1 cellular context compared by ENCODE assay signal in the genomic region with DNA sequence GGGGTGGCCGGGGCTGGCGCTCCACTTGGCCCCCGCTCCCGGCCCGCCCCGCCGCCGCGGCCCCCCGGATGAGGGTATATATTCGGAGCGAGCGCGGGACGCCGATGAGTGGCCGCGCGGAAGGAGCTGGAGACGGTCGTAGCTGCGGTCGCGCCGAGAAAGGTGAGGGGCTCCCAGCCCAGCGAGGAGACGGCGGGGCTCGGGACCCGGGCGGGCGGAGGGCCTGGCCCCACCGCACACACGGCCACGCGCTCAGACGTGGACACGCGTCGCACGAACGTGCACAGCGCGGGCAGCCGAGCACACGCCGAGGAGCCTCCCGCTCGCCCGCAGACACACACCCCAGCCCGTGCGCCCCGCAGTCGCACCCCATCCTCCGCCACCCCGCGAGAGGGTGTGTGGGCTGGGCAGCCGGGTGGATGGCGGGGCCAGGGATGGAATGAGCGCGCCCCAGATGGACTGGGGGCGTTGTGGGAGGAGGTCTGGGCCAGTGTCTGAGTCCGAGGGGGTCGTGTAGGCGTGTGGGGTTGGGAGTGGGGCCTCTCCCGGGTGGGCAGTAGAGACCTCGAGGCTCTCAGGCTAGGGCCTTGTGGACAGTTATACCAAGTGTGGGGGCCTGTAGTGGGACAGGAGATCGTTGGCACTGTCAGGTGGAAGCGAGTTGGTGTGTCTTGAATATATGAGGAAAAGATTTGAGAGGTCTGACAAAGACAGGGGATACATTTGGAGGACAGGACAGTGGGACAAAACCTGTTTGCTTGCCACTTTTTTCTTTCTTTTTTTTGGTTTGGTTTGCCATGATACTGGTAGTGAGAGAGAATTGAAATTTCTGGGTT.
TF ChIP-seq lines count a peak whose summit lies in the region.

TSS of gene UAP1 (plus strand) at position 107 of the 836 bp plus-strand sequence. CDS start 4,347 bp downstream, outside the sequence.

TF ChIP-seq in HepG2, 621 proteins besides CTCF, POLR2A, EP300 and RAD21 (continued from another document and continues in another):
- TF ChIP-seq, protein P1, sequence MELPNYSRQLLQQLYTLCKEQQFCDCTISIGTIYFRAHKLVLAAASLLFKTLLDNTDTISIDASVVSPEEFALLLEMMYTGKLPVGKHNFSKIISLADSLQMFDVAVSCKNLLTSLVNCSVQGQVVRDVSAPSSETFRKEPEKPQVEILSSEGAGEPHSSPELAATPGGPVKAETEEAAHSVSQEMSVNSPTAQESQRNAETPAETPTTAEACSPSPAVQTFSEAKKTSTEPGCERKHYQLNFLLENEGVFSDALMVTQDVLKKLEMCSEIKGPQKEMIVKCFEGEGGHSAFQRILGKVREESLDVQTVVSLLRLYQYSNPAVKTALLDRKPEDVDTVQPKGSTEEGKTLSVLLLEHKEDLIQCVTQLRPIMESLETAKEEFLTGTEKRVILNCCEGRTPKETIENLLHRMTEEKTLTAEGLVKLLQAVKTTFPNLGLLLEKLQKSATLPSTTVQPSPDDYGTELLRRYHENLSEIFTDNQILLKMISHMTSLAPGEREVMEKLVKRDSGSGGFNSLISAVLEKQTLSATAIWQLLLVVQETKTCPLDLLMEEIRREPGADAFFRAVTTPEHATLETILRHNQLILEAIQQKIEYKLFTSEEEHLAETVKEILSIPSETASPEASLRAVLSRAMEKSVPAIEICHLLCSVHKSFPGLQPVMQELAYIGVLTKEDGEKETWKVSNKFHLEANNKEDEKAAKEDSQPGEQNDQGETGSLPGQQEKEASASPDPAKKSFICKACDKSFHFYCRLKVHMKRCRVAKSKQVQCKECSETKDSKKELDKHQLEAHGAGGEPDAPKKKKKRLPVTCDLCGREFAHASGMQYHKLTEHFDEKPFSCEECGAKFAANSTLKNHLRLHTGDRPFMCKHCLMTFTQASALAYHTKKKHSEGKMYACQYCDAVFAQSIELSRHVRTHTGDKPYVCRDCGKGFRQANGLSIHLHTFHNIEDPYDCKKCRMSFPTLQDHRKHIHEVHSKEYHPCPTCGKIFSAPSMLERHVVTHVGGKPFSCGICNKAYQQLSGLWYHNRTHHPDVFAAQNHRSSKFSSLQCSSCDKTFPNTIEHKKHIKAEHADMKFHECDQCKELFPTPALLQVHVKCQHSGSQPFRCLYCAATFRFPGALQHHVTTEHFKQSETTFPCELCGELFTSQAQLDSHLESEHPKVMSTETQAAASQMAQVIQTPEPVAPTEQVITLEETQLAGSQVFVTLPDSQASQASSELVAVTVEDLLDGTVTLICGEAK (IDR thresholded peaks at IDR 0.05), result no peak
- TF ChIP-seq, protein P1 (CRISPR knock-in tag; IDR thresholded peaks at IDR 0.05), result peak; percentile 41; the same call in 1 of the 2 replicates
- TF ChIP-seq EEA1 (CRISPR knock-in tag; IDR thresholded peaks at IDR 0.05; ENCODE audit: borderline replicate concordance) (peak; percentile 86; the same call in 1 of the 2 replicates), ZIK1 (CRISPR knock-in tag; IDR thresholded peaks at IDR 0.05; ENCODE audit: borderline replicate concordance, low read depth) (no peak; the same call in 1 of the 2 replicates), NR2F1 (CRISPR knock-in tag; IDR thresholded peaks at IDR 0.05) (no peak), POLR2AphosphoS5 (IDR thresholded peaks at IDR 0.05; ENCODE audit: low read depth, low read length) (no peak; the same call in 1 of the 2 replicates), ZBTB44 (CRISPR knock-in tag; IDR thresholded peaks at IDR 0.05) (no peak), MTF2 (CRISPR knock-in tag; IDR thresholded peaks at IDR 0.05; ENCODE audit: borderline replicate concordance) (no peak), ZNF552 (CRISPR knock-in tag; IDR thresholded peaks at IDR 0.05; ENCODE audit: borderline replicate concordance) (no peak), ZNF605 (CRISPR knock-in tag; IDR thresholded peaks at IDR 0.05) (no peak), ZNF207 (IDR thresholded peaks at IDR 0.05; ENCODE audit: borderline replicate concordance) (no peak), SIN3B (IDR thresholded peaks at IDR 0.05; ENCODE audit: low read length) (no peak), PHF20 (CRISPR knock-in tag; IDR thresholded peaks at IDR 0.05) (no peak), RBM22 (optimal IDR thresholded peaks at IDR 0.05; ENCODE audit: low read length) (no peak), ZNF616 (CRISPR knock-in tag; IDR thresholded peaks at IDR 0.05; ENCODE audit: low read depth) (peak; percentile 66; the same call in 1 of the 2 replicates), CEBPZ (IDR thresholded peaks at IDR 0.05; ENCODE audit: low read length) (no peak), ZNF501 (CRISPR knock-in tag; IDR thresholded peaks at IDR 0.05) (peak; percentile 61; the same call in 1 of the 2 replicates), ZNF777 (CRISPR knock-in tag; IDR thresholded peaks at IDR 0.05) (no peak; the same call in 1 of the 2 replicates), RBAK (CRISPR knock-in tag; IDR thresholded peaks at IDR 0.05) (no peak), ZNF136 (CRISPR knock-in tag; IDR thresholded peaks at IDR 0.05; ENCODE audit: low read depth) (no peak), ZBTB1 (CRISPR knock-in tag; IDR thresholded peaks at IDR 0.05; ENCODE audit: borderline replicate concordance) (no peak), ZNF790 (CRISPR knock-in tag; IDR thresholded peaks at IDR 0.05; ENCODE audit: borderline replicate concordance) (no peak), ZNF263 (CRISPR knock-in tag; IDR thresholded peaks at IDR 0.05) (0 out of 2 replicates have a peak, but pooled peaks have one; percentile 9), HMG20A (CRISPR knock-in tag; IDR thresholded peaks at IDR 0.05; ENCODE audit: borderline replicate concordance) (no peak), NPAS2 (CRISPR knock-in tag; IDR thresholded peaks at IDR 0.05; ENCODE audit: borderline replicate concordance) (no peak)
- TF ChIP-seq, protein P2, sequence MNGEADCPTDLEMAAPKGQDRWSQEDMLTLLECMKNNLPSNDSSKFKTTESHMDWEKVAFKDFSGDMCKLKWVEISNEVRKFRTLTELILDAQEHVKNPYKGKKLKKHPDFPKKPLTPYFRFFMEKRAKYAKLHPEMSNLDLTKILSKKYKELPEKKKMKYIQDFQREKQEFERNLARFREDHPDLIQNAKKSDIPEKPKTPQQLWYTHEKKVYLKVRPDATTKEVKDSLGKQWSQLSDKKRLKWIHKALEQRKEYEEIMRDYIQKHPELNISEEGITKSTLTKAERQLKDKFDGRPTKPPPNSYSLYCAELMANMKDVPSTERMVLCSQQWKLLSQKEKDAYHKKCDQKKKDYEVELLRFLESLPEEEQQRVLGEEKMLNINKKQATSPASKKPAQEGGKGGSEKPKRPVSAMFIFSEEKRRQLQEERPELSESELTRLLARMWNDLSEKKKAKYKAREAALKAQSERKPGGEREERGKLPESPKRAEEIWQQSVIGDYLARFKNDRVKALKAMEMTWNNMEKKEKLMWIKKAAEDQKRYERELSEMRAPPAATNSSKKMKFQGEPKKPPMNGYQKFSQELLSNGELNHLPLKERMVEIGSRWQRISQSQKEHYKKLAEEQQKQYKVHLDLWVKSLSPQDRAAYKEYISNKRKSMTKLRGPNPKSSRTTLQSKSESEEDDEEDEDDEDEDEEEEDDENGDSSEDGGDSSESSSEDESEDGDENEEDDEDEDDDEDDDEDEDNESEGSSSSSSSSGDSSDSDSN (CRISPR knock-in tag; IDR thresholded peaks at IDR 0.05), result peak; percentile 60; the same call in 1 of the 2 replicates
- TF ChIP-seq, protein P3, sequence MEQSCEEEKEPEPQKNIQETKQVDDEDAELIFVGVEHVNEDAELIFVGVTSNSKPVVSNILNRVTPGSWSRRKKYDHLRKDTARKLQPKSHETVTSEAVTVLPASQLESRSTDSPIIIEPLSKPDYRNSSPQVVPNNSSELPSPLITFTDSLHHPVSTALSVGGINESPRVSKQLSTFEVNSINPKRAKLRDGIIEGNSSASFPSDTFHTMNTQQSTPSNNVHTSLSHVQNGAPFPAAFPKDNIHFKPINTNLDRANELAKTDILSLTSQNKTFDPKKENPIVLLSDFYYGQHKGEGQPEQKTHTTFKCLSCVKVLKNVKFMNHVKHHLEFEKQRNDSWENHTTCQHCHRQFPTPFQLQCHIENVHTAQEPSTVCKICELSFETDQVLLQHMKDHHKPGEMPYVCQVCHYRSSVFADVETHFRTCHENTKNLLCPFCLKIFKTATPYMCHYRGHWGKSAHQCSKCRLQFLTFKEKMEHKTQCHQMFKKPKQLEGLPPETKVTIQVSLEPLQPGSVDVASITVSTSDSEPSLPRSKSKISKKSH (CRISPR knock-in tag; IDR thresholded peaks at IDR 0.05; ENCODE audit: borderline replicate concordance), result peak; percentile 74; the same call in 1 of the 2 replicates
- TF ChIP-seq, protein P4, sequence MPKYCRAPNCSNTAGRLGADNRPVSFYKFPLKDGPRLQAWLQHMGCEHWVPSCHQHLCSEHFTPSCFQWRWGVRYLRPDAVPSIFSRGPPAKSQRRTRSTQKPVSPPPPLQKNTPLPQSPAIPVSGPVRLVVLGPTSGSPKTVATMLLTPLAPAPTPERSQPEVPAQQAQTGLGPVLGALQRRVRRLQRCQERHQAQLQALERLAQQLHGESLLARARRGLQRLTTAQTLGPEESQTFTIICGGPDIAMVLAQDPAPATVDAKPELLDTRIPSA (CRISPR knock-in tag; IDR thresholded peaks at IDR 0.05; ENCODE audit: borderline replicate concordance), result peak; percentile 70; the same call in 1 of the 2 replicates
